Comparison of ENCODE assay signal across 8 cellular contexts in genomic region chr6:55868910-55869479, GRCh38. TPM values are rescaled to one million over a fixed set of nuclear protein-coding genes. Genes with fewer than 3 reads are reported as not detected.
DNase-seq lines count a peak whose midpoint lies in the region; ATAC-seq, FAIRE-seq and TF ChIP-seq lines count a peak whose summit lies in the region.

No MANE protein-coding gene starts in this region.

- TF ChIP-seq CTCF in bronchial epithelial cell (IDR thresholded peaks at IDR 0.05; ENCODE audit: insufficient read depth, low read length, severe bottlenecking): no peak

- TF ChIP-seq POLR2A in GM12892 (IDR thresholded peaks at IDR 0.05; ENCODE audit: low read depth, low read length): no peak

- in situ Hi-C loops in HAP-1 (cut with MboI; ENCODE audit: low sequenced_read_pairs): no loop called here

- ATAC-seq in GM21390 (IDR thresholded peaks at IDR 0.05; ENCODE audit: unreplicated experiment) (peak; percentile 92), HG03469 (IDR thresholded peaks at IDR 0.05; ENCODE audit: unreplicated experiment) (peak; percentile 90)

- H3K27me3 ChIP-seq in bronchial epithelial cell (ENCODE audit: control insufficient read depth, insufficient read depth, low read length): no peaks in the 10 kb centered on the region
- H3K27me3 ChIP-seq in HAP-1 (ENCODE audit: low read depth): no peaks in the 10 kb centered on the region; the same call in 1 of the 2 replicates

- H3K36me3 ChIP-seq in bronchial epithelial cell (ENCODE audit: control insufficient read depth, insufficient read depth, low read length): no peaks in the 10 kb centered on the region
- H3K36me3 ChIP-seq in HAP-1 (replicated peaks): no peaks in the 10 kb centered on the region

- no peaks in the 10 kb centered on the region; the same call in 1 of the 2 replicates for H3K4me1 ChIP-seq in HAP-1

- no peaks in the 10 kb centered on the region for H3K9me3 ChIP-seq in HAP-1

- FAIRE-seq in GM12892 (lab: Jason Lieb, UNC) (peak; percentile 81), bronchial epithelial cell (lab: Jason Lieb, UNC) (no peak)

- H3K4me3 ChIP-seq in bronchial epithelial cell (ENCODE audit: low read depth, low read length): no peak overlapping the region
- H3K4me3 ChIP-seq in HAP-1: no peak overlapping the region

- no peak for DNase-seq in GM12892 (ENCODE audit: insufficient read length)
- DNase-seq in bronchial epithelial cell (ENCODE audit: low read depth): peak; percentile 14
- DNase-seq in dedifferentiated amniotic fluid mesenchymal stem cell (ENCODE audit: extremely low spot score): no peak
- no peak for DNase-seq in SKM-1 (lab: John Stamatoyannopoulos, UW; ENCODE audit: unreplicated experiment)
- DNase-seq in HAP-1 (ENCODE audit: low spot score in 2 of 2): no peak
- no peak for DNase-seq in NCI-H774 (lab: John Stamatoyannopoulos, UW)

RNA-seq across cellular contexts. Expression of gene BMP5, which starts 6.4 kb away (rescaled TPM):
- not detected for polyA plus RNA-seq in GM12892 (2012; ENCODE audit: missing spikeins)
- under 0.01 TPM in 1 of 2 replicates, not detected in the other for total RNA-seq in bronchial epithelial cell
